Comparison of ENCODE assay signal across 13 cellular contexts in the genomic region with DNA sequence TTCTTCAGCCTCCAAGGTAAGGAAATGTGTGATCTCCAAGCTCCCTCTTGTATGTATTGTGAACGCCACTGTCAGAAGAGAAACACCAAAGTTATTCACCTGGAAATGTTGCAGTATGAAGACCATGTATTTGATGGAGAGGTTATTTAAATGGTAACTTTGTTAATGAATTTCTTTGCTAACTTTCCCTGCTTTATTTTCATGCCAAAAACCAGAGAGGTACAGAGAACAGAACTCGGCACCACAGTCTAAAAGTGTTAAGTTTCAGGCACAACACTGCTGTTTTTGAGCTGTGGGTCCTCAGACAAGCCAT.
DNase-seq lines count a peak whose midpoint lies in the region; ATAC-seq, FAIRE-seq and TF ChIP-seq lines count a peak whose summit lies in the region.
"Had no signal": no experiment of that assay in that cellular context is flagged by ENCODE, and none has a peak within 500 bp of the region (broad histone marks: within the 10 kb centered on the region; RNA-seq: fewer than 3 reads in every experiment).

No MANE protein-coding gene starts in this region.

- H3K4me3 Mint-ChIP-seq in activated CD8-positive, alpha-beta memory T cell treated with anti-CD3 and anti-CD28 coated beads, Interleukin-2, amount 10 ng/mL, durations not matched to agents 7 days and 5 days = peak overlapping the region; percentile 72
- peak overlapping the region; percentile 83 for H3K4me3 Mint-ChIP-seq in activated CD8-positive, alpha-beta T cell treated with anti-CD3 and anti-CD28 coated beads, Interleukin-2, amount 10 ng/mL, durations not matched to agents 7 days and 5 days

- no peak for ATAC-seq in activated CD8-positive, alpha-beta memory T cell treated with anti-CD3 and anti-CD28 coated beads, Interleukin-2, amount 10 ng/mL, durations not matched to agents 7 days and 5 days
- ATAC-seq in activated CD8-positive, alpha-beta T cell treated with anti-CD3 and anti-CD28 coated beads, Interleukin-2, amount 10 ng/mL, durations not matched to agents 7 days and 5 days = no peak
- no peak for ATAC-seq in GM19397 (IDR thresholded peaks at IDR 0.05; ENCODE audit: unreplicated experiment)

- no peak for TF ChIP-seq POLR2A in stomach (IDR thresholded peaks at IDR 0.05)

- TF ChIP-seq EP300 in stomach (IDR thresholded peaks at IDR 0.05) = no peak

- H3K9me3 ChIP-seq in kidney (ENCODE audit: control insufficient read depth in 1 of 2, low read length in 2 of 2) (peaks cover 0 to 3% of the 10 kb centered on the region in 2 donors), stomach (no peaks in the 10 kb centered on the region)

- peak overlapping the region; percentile 84 for H3K27ac Mint-ChIP-seq in activated CD8-positive, alpha-beta memory T cell treated with anti-CD3 and anti-CD28 coated beads, Interleukin-2, amount 10 ng/mL, durations not matched to agents 7 days and 5 days
- H3K27ac Mint-ChIP-seq in activated CD8-positive, alpha-beta T cell treated with anti-CD3 and anti-CD28 coated beads, Interleukin-2, amount 10 ng/mL, durations not matched to agents 7 days and 5 days = peak overlapping the region; percentile 76

- no peaks in the 10 kb centered on the region for H3K9me3 Mint-ChIP-seq in activated CD8-positive, alpha-beta memory T cell treated with anti-CD3 and anti-CD28 coated beads, Interleukin-2, amount 10 ng/mL, durations not matched to agents 7 days and 5 days (ENCODE audit: low read depth)
- H3K9me3 Mint-ChIP-seq in activated CD8-positive, alpha-beta T cell treated with anti-CD3 and anti-CD28 coated beads, Interleukin-2, amount 10 ng/mL, durations not matched to agents 7 days and 5 days (ENCODE audit: insufficient read depth) = peaks cover 4% of the 10 kb centered on the region

- DNase-seq in activated CD8-positive, alpha-beta memory T cell treated with anti-CD3 and anti-CD28 coated beads, Interleukin-2, amount 10 ng/mL, durations not matched to agents 7 days and 5 days = no peak
- DNase-seq in activated CD8-positive, alpha-beta memory T cell treated with anti-CD3 and anti-CD28 coated beads, Interleukin-2, amount 50 U/mL, for 4 hours = no peak
- DNase-seq in activated CD8-positive, alpha-beta T cell treated with anti-CD3 and anti-CD28 coated beads, Interleukin-2, amount 10 ng/mL, durations not matched to agents 7 days and 5 days = no peak
- DNase-seq in kidney (no peak), stomach (no peak), foreskin fibroblast (no peak), LoVo (ENCODE audit: low spot score) (no peak)
- DNase-seq: activated CD8-positive, alpha-beta memory T cell treated with anti-CD3 and anti-CD28 coated beads for 24 hours; GOT3; stimulated activated CD4-positive, alpha-beta T cell treated with anti-CD3 and anti-CD28 coated beads, Interleukin-12 subunit alpha, Interleukin-12 subunit beta, amount 100 ng/mL, for 4 hours had no signal

- POLR2A ChIA-PET in activated CD8-positive, alpha-beta T cell treated with anti-CD3 and anti-CD28 coated beads, Interleukin-2, amount 10 ng/mL, durations not matched to agents 7 days and 5 days (lab: Charles Lee) = interaction anchor here (0.7 to 7.6 kb wide), 4 partner anchors 66 to 152 kb away, joined by 3 to 138 read pairs (median 11); a partner anchor contains a TSS

- H3K4me1 ChIP-seq in kidney (ENCODE audit: control insufficient read depth in 1 of 2, insufficient read depth in 1 of 2, low read depth in 1 of 2, low read length in 2 of 2) = peaks cover 9 to 30% of the 10 kb centered on the region in 2 donors
- peaks cover 25 to 52% (median 32%) of the 10 kb centered on the region in 4 donors for H3K4me1 ChIP-seq in stomach

- 29 to 51% (median 35%) methylated on average over 2 of the region's 2 CpGs for WGBS in stomach, 5 donors

- H3K27ac ChIP-seq in kidney (ENCODE audit: low read depth in 2 of 2, low read length in 2 of 2) (peak overlapping the region; percentile 78 to 96), stomach (peak overlapping the region in 3 of 5 donors; percentile 87 to 90 (median 89))
- H3K27ac ChIP-seq: cardiac muscle cell, SK-N-MC had no signal

- peak overlapping the region in 1 of 2 donors; percentile 64 for H3K9ac ChIP-seq in kidney (ENCODE audit: low read length in 2 of 2)

- intact Hi-C loops in kidney (cut with DNase I) = loop anchor here (10.0 kb wide), 1 partner anchor 102 kb away; no protein-coding TSS in a partner anchor
- intact Hi-C loops in stomach (cut with DNase I; ENCODE audit: low total_unique reads) = no loop called here

- no peak for FAIRE-seq in kidney (lab: Jason Lieb, UNC)

- CTCF ChIA-PET in activated CD8-positive, alpha-beta memory T cell treated with anti-CD3 and anti-CD28 coated beads, Interleukin-2, amount 10 ng/mL, durations not matched to agents 7 days and 5 days (lab: Charles Lee) = interaction anchor here (0.7 to 7.3 kb wide), 45 partner anchors 9 to 264 kb away, joined by 3 to 146 read pairs (median 6); a partner anchor contains a TSS
- CTCF ChIA-PET in activated CD8-positive, alpha-beta T cell treated with anti-CD3 and anti-CD28 coated beads, Interleukin-2, amount 10 ng/mL, durations not matched to agents 7 days and 5 days (lab: Charles Lee) = interaction anchor here (0.7 to 8.7 kb wide), 40 partner anchors 9 to 561 kb away, joined by 3 to 214 read pairs (median 12); a partner anchor contains a TSS

- no peaks in the 10 kb centered on the region for H3K27me3 ChIP-seq in stomach
- H3K27me3 ChIP-seq: cardiac muscle cell had no signal

- peaks cover 10% of the 10 kb centered on the region for H3K36me3 Mint-ChIP-seq in activated CD8-positive, alpha-beta memory T cell treated with anti-CD3 and anti-CD28 coated beads, Interleukin-2, amount 10 ng/mL, durations not matched to agents 7 days and 5 days
- peaks cover 9% of the 10 kb centered on the region for H3K36me3 Mint-ChIP-seq in activated CD8-positive, alpha-beta T cell treated with anti-CD3 and anti-CD28 coated beads, Interleukin-2, amount 10 ng/mL, durations not matched to agents 7 days and 5 days (ENCODE audit: low read depth)

- H3K4me3 ChIP-seq in kidney (ENCODE audit: low read length in 2 of 2) (peak overlapping the region; percentile 48 to 59), stomach (no peak overlapping the region), foreskin fibroblast (ENCODE audit: low read depth in 1 of 2, low read length in 2 of 2) (no peak overlapping the region)
- H3K4me3 ChIP-seq: cardiac muscle cell had no signal

- H3K4me1 Mint-ChIP-seq in activated CD8-positive, alpha-beta memory T cell treated with anti-CD3 and anti-CD28 coated beads, Interleukin-2, amount 10 ng/mL, durations not matched to agents 7 days and 5 days = peaks cover 54% of the 10 kb centered on the region
- peaks cover 53% of the 10 kb centered on the region for H3K4me1 Mint-ChIP-seq in activated CD8-positive, alpha-beta T cell treated with anti-CD3 and anti-CD28 coated beads, Interleukin-2, amount 10 ng/mL, durations not matched to agents 7 days and 5 days (ENCODE audit: low read depth)

- peaks cover 6% of the 10 kb centered on the region for H3K27me3 Mint-ChIP-seq in activated CD8-positive, alpha-beta memory T cell treated with anti-CD3 and anti-CD28 coated beads, Interleukin-2, amount 10 ng/mL, durations not matched to agents 7 days and 5 days
- no peaks in the 10 kb centered on the region for H3K27me3 Mint-ChIP-seq in activated CD8-positive, alpha-beta T cell treated with anti-CD3 and anti-CD28 coated beads, Interleukin-2, amount 10 ng/mL, durations not matched to agents 7 days and 5 days (ENCODE audit: low read depth)

- TF ChIP-seq CTCF in kidney (IDR thresholded peaks at IDR 0.05; ENCODE audit: borderline replicate concordance, extremely low read depth, insufficient read depth) = no peak
- no peak for TF ChIP-seq CTCF in stomach (IDR thresholded peaks at IDR 0.05)
- no peak for TF ChIP-seq CTCF in foreskin fibroblast (IDR thresholded peaks at IDR 0.05; ENCODE audit: low read depth, low read length)

- H3K36me3 ChIP-seq in kidney (ENCODE audit: control insufficient read depth in 1 of 2, insufficient read depth in 2 of 2, low read length in 2 of 2) (no peaks in the 10 kb centered on the region), stomach (no peaks in the 10 kb centered on the region)
- H3K36me3 ChIP-seq: cardiac muscle cell had no signal

Comparison
In these comparisons a context has a peak if more than half of its experiments do, and no peak if none do; other contexts are left out.
1. H3K4me3 ChIP-seq: peak in kidney (2 of 2); none in stomach (0 of 4) and foreskin fibroblast (0 of 2).